11 cellular contexts compared by ENCODE assay signal in genomic region chr3:64190517-64191515, GRCh38. TPM values are rescaled to one million over a fixed set of nuclear protein-coding genes. Genes with fewer than 3 reads are reported as not detected.
DNase-seq lines count a peak whose midpoint lies in the region; ATAC-seq, FAIRE-seq and TF ChIP-seq lines count a peak whose summit lies in the region.
"Had no signal": no experiment of that assay in that cellular context is flagged by ENCODE, and none has a peak within 500 bp of the region (broad histone marks: within the 10 kb centered on the region; RNA-seq: fewer than 3 reads in every experiment).

No MANE protein-coding gene starts in this region.

- no peak overlapping the region for H3K18ac ChIP-seq in trophoblast cell (ENCODE audit: low read length)

- no peaks in the 10 kb centered on the region for H3K9me1 ChIP-seq in endothelial cell of umbilical vein (replicated peaks; ENCODE audit: control insufficient read depth, extremely low read depth, insufficient read depth, low read length)

- H3K79me1 ChIP-seq in trophoblast cell (ENCODE audit: low read length): peaks cover 20% of the 10 kb centered on the region

- peak overlapping the region; percentile 42 for H2BK12ac ChIP-seq in trophoblast cell (ENCODE audit: low read length)

- H3K27me3 ChIP-seq in endothelial cell of umbilical vein (ENCODE audit: control insufficient read depth in 2 of 2, insufficient read depth in 2 of 2, low read length in 2 of 2): no peaks in the 10 kb centered on the region
- H3K27me3 ChIP-seq in trophoblast cell (ENCODE audit: insufficient read depth, low read length): no peaks in the 10 kb centered on the region
- H3K27me3 ChIP-seq in Caco-2 (replicated peaks; ENCODE audit: control insufficient read depth, insufficient read depth, low read length): no peaks in the 10 kb centered on the region

- no CpG with 5 or more reads among the region's 8 CpGs for WGBS in trophoblast cell (ENCODE audit: extremely low coverage, insufficient coverage, insufficient read length)

- H3K4me1 Mint-ChIP-seq in Caco-2 (ENCODE audit: low read depth, unreplicated experiment): peaks cover 11% of the 10 kb centered on the region
- H3K4me1 Mint-ChIP-seq: activated naive CD4-positive, alpha-beta T cell treated with anti-CD3 and anti-CD28 coated beads, Interleukin-2, amount 10 ng/mL, durations not matched to agents 7 days and 5 days had no signal

- no peak overlapping the region for H3K27ac Mint-ChIP-seq in Caco-2 (ENCODE audit: unreplicated experiment)
- H3K27ac Mint-ChIP-seq: activated naive CD4-positive, alpha-beta T cell treated with anti-CD3 and anti-CD28 coated beads, Interleukin-2, amount 10 ng/mL, durations not matched to agents 7 days and 5 days had no signal

- ATAC-seq in HG02884 (IDR thresholded peaks at IDR 0.05; ENCODE audit: unreplicated experiment): no peak
- ATAC-seq: left ventricle myocardium superior had no signal

- H3K4me3 ChIP-seq in endothelial cell of umbilical vein (replicated peaks in 1 of 3; ENCODE audit: insufficient read depth in 1 of 3, low read depth in 1 of 3, low read length in 3 of 3) (no peak overlapping the region), trophoblast cell (ENCODE audit: low read depth, low read length) (no peak overlapping the region), Caco-2 (ENCODE audit: low read depth, low read length) (no peak overlapping the region)

- no peaks in the 10 kb centered on the region for H3K36me3 ChIP-seq in endothelial cell of umbilical vein (ENCODE audit: control insufficient read depth in 2 of 2, extremely low read depth in 1 of 2, insufficient read depth in 2 of 2, low read length in 2 of 2)
- peaks cover 4 to 12% of the 10 kb centered on the region in 2 experiments for H3K36me3 ChIP-seq in trophoblast cell (ENCODE audit: control insufficient read depth in 1 of 2, insufficient read depth in 2 of 2, low read length in 2 of 2)
- no peaks in the 10 kb centered on the region for H3K36me3 ChIP-seq in Caco-2 (ENCODE audit: control insufficient read depth, insufficient read depth, low read length)

- no peak overlapping the region for H2AFZ ChIP-seq in endothelial cell of umbilical vein (ENCODE audit: low read depth, low read length)
- no peak overlapping the region for H2AFZ ChIP-seq in trophoblast cell (ENCODE audit: insufficient read depth, low read length, poor library complexity)

- H3K36me3 Mint-ChIP-seq in Caco-2 (ENCODE audit: insufficient read depth, unreplicated experiment): peaks cover 6% of the 10 kb centered on the region
- H3K36me3 Mint-ChIP-seq: activated naive CD4-positive, alpha-beta T cell treated with anti-CD3 and anti-CD28 coated beads, Interleukin-2, amount 10 ng/mL, durations not matched to agents 7 days and 5 days had no signal

- H2AK5ac ChIP-seq in trophoblast cell (ENCODE audit: low read length): peak overlapping the region; percentile 50

- no peak overlapping the region for H4K12ac ChIP-seq in trophoblast cell (ENCODE audit: low read depth, low read length)

- H3K4me3 Mint-ChIP-seq in Caco-2 (ENCODE audit: unreplicated experiment): no peak overlapping the region
- H3K4me3 Mint-ChIP-seq: activated naive CD4-positive, alpha-beta T cell treated with anti-CD3 and anti-CD28 coated beads, Interleukin-2, amount 10 ng/mL, durations not matched to agents 7 days and 5 days had no signal

- intact Hi-C loops in endothelial cell of umbilical vein (cut with micrococcal nuclease) (no loop called here), Caco-2 (cut with micrococcal nuclease; ENCODE audit: unreplicated experiment) (no loop called here)

- no peaks in the 10 kb centered on the region for H4K20me1 ChIP-seq in endothelial cell of umbilical vein (replicated peaks; ENCODE audit: control insufficient read depth, extremely low read depth, insufficient read depth, low read length)

- H3K4me2 ChIP-seq in endothelial cell of umbilical vein (ENCODE audit: insufficient read depth, low read length): no peak overlapping the region
- no peak overlapping the region for H3K4me2 ChIP-seq in trophoblast cell (ENCODE audit: low read length)

- peak overlapping the region; percentile 11 for H4K91ac ChIP-seq in trophoblast cell (ENCODE audit: low read depth, low read length)

- H3K4ac ChIP-seq in trophoblast cell (ENCODE audit: low read depth, low read length): peak overlapping the region; percentile 57

- POLR2A ChIA-PET in endothelial cell of umbilical vein (lab: Charles Lee): no interaction called here
- POLR2A ChIA-PET in Caco-2 (lab: Charles Lee): no interaction called here

- dilution Hi-C loops in endothelial cell of umbilical vein (cut with MboI; ENCODE audit: extremely low pct_ligation_motif_present, low sequenced_read_pairs): no loop called here

- BruUV-seq in endothelial cell of umbilical vein (replicated peaks; lab: Mats Ljungman, UMichigan) (no TSS peak), Caco-2 (replicated peaks; lab: Mats Ljungman, UMichigan) (no TSS peak)

- H3K27ac ChIP-seq in endothelial cell of umbilical vein (ENCODE audit: insufficient read depth, low read depth, low read length): no peak overlapping the region
- H3K27ac ChIP-seq in trophoblast cell (ENCODE audit: low read depth, low read length): peak overlapping the region; percentile 36

- H2BK120ac ChIP-seq in trophoblast cell (ENCODE audit: insufficient read depth, low read length, poor library complexity): peak overlapping the region; percentile 65

- H3K4me1 ChIP-seq in endothelial cell of umbilical vein (ENCODE audit: control insufficient read depth, extremely low read depth, insufficient read depth, low read length) (peaks cover 43% of the 10 kb centered on the region), trophoblast cell (ENCODE audit: control insufficient read depth in 1 of 2, insufficient read depth in 2 of 2, low read length in 2 of 2) (peaks cover 30 to 34% of the 10 kb centered on the region in 2 experiments), Caco-2 (peaks cover 35% of the 10 kb centered on the region)

- peaks cover 14% of the 10 kb centered on the region for H3K9me3 Mint-ChIP-seq in Caco-2 (ENCODE audit: unreplicated experiment)
- H3K9me3 Mint-ChIP-seq: activated naive CD4-positive, alpha-beta T cell treated with anti-CD3 and anti-CD28 coated beads, Interleukin-2, amount 10 ng/mL, durations not matched to agents 7 days and 5 days had no signal

- no peaks in the 10 kb centered on the region for H3K79me2 ChIP-seq in endothelial cell of umbilical vein (ENCODE audit: control insufficient read depth, insufficient read depth, low read length)
- peaks cover 3% of the 10 kb centered on the region for H3K79me2 ChIP-seq in trophoblast cell (ENCODE audit: control insufficient read depth, insufficient read depth, low read length, poor library complexity)

- peak overlapping the region; percentile 20 for H3K14ac ChIP-seq in trophoblast cell (ENCODE audit: low read length)

- H3K27me3 Mint-ChIP-seq in Caco-2 (ENCODE audit: insufficient read depth, unreplicated experiment): no peaks in the 10 kb centered on the region
- H3K27me3 Mint-ChIP-seq: activated naive CD4-positive, alpha-beta T cell treated with anti-CD3 and anti-CD28 coated beads, Interleukin-2, amount 10 ng/mL, durations not matched to agents 7 days and 5 days had no signal

- peak overlapping the region; percentile 59 for H2BK5ac ChIP-seq in trophoblast cell (ENCODE audit: low read depth, low read length, poor library complexity)

- CTCF ChIA-PET in endothelial cell of umbilical vein (lab: Charles Lee): no interaction called here
- CTCF ChIA-PET in Caco-2 (lab: Charles Lee): no interaction called here

- no peak for FAIRE-seq in endothelial cell of umbilical vein (lab: Jason Lieb, UNC)

- TF ChIP-seq CTCF in endothelial cell of umbilical vein (IDR thresholded peaks at IDR 0.05; ENCODE audit: extremely low read depth in 1 of 2, insufficient read depth in 1 of 2, low read depth in 1 of 2, low read length in 2 of 2): no peak
- no peak for TF ChIP-seq CTCF in Caco-2 (IDR thresholded peaks at IDR 0.05; ENCODE audit: insufficient read depth in 1 of 2, low read depth in 1 of 2, low read length in 1 of 2, severe bottlenecking in 1 of 2, unreplicated experiment in 1 of 2)

- DNase-seq in D341Med (ENCODE audit: low spot score) (peak; percentile 83), NCI-H82 treated with DMSO at 0.1 percent for 48 hours (lab: John Stamatoyannopoulos, UW; ENCODE audit: unreplicated experiment) (peak; percentile 67), endothelial cell of umbilical vein (ENCODE audit: low read depth, low spot score) (no peak), trophoblast cell (peak; percentile 86 to 91), Caco-2 (no peak), cerebellum (ENCODE audit: low spot score) (no peak), NCI-H128 (lab: John Stamatoyannopoulos, UW; ENCODE audit: unreplicated experiment) (no peak)
- DNase-seq: activated naive CD4-positive, alpha-beta T cell treated with anti-CD3 and anti-CD28 coated beads, Interleukin-2, amount 10 ng/mL, durations not matched to agents 7 days and 5 days; left ventricle myocardium superior; NCI-H1048 had no signal

- no peak overlapping the region for H3K9ac ChIP-seq in endothelial cell of umbilical vein (replicated peaks; ENCODE audit: extremely low read depth, insufficient read depth, low read length)
- no peak overlapping the region for H3K9ac ChIP-seq in trophoblast cell (ENCODE audit: low read length)

- no peak overlapping the region for H3K23ac ChIP-seq in trophoblast cell (ENCODE audit: low read length)

- TF ChIP-seq POLR2A in endothelial cell of umbilical vein (IDR thresholded peaks at IDR 0.05; ENCODE audit: low read depth, low read length): no peak

- peak overlapping the region; percentile 5 for H4K8ac ChIP-seq in trophoblast cell (ENCODE audit: low read depth, low read length)

- no peaks in the 10 kb centered on the region for H3K9me3 ChIP-seq in endothelial cell of umbilical vein (replicated peaks; ENCODE audit: control insufficient read depth, insufficient read depth, low read length)
- no peaks in the 10 kb centered on the region for H3K9me3 ChIP-seq in trophoblast cell (ENCODE audit: insufficient read depth, low read depth, low read length)
- H3K9me3 ChIP-seq in Caco-2: peaks cover 15% of the 10 kb centered on the region; the same call in 1 of the 2 replicates

TF ChIP-seq in endothelial cell of umbilical vein, 7 proteins besides CTCF, POLR2A, EP300 and RAD21 (continues in another document):
- no peak for TF ChIP-seq JUN (IDR thresholded peaks at IDR 0.05; ENCODE audit: borderline replicate concordance, insufficient read depth, insufficient read length, low read depth)
- TF ChIP-seq GATA2 (IDR thresholded peaks at IDR 0.05; ENCODE audit: insufficient read depth, insufficient read length, low read depth, low read length): peak; percentile 55

RNA-seq across cellular contexts. Expression of gene PRICKLE2, which starts 34.5 kb away (rescaled TPM):
- total RNA-seq in endothelial cell of umbilical vein: 7.1 and 8.9 TPM in 2 replicates
- polyA plus RNA-seq in endothelial cell of umbilical vein: 2.8 and 3.0 TPM in 2 replicates
- polyA plus RNA-seq in endothelial cell of umbilical vein (2011; cell fraction: cytosol; rRNA removed): 1.5 and 1.6 TPM in 2 replicates
- polyA plus RNA-seq in endothelial cell of umbilical vein (2011; cell fraction: nucleus; rRNA removed): 12.1 and 12.7 TPM in 2 replicates
- 0.75 and 1.1 TPM in 2 replicates for polyA plus RNA-seq in endothelial cell of umbilical vein (2012)
- 16.5 and 17.3 TPM in 2 replicates for polyA minus RNA-seq in endothelial cell of umbilical vein
- not detected for polyA minus RNA-seq in endothelial cell of umbilical vein (2011; cell fraction: cytosol; rRNA and poly(A)+ RNA removed)
- polyA minus RNA-seq in endothelial cell of umbilical vein (2011; cell fraction: nucleus; rRNA and poly(A)+ RNA removed): 39.9 and 44.2 TPM in 2 replicates
- 24.6 and 25.1 TPM in 2 replicates for polyA plus RNA-seq in trophoblast cell (2013)
- total RNA-seq in Caco-2 (2022): 4.2 and 6.0 TPM in 2 replicates
- total RNA-seq in cerebellum: 74.8 TPM

Comparison
In these comparisons a context has a peak if more than half of its experiments do, and no peak if none do; other contexts are left out.
1. DNase-seq: peak in D341Med (single experiment), NCI-H82 treated with DMSO at 0.1 percent for 48 hours (single experiment) and trophoblast cell (2 of 2); none in endothelial cell of umbilical vein (single experiment), Caco-2 (0 of 2), cerebellum (single experiment) and NCI-H128 (single experiment).